Comparison of ENCODE assay signal across 9 cellular contexts in genomic region chr13:109412232-109412935, GRCh38.
DNase-seq lines count a peak whose midpoint lies in the region; ATAC-seq and TF ChIP-seq lines count a peak whose summit lies in the region.
"Had no signal": no experiment of that assay in that cellular context is flagged by ENCODE, and none has a peak within 500 bp of the region (broad histone marks: within the 10 kb centered on the region; RNA-seq: fewer than 3 reads in every experiment).

No MANE protein-coding gene starts in this region.

- H3K4me3 ChIP-seq in LNCaP clone FGC (ENCODE audit: low read depth, low read length) (no peak overlapping the region), psoas muscle (no peak overlapping the region)
- no peak overlapping the region for H3K4me3 ChIP-seq in naive thymus-derived CD4-positive, alpha-beta T cell (ENCODE audit: low read length)

- POLR2A ChIA-PET in RWPE1 (lab: Yijun Ruan, JAX; ENCODE audit: low non-redundant PET) = no interaction called here
- POLR2A ChIA-PET in naive thymus-derived CD4-positive, alpha-beta T cell (lab: Charles Lee) = no interaction called here

- no peaks in the 10 kb centered on the region for H3K36me3 ChIP-seq in psoas muscle (ENCODE audit: insufficient read depth in 1 of 2, low read depth in 1 of 2)
- H3K36me3 ChIP-seq in naive thymus-derived CD4-positive, alpha-beta T cell (ENCODE audit: control insufficient read depth in 2 of 3, insufficient read depth in 3 of 3, low read length in 3 of 3) = no peaks in the 10 kb centered on the region

- CTCF ChIA-PET in RWPE1 (lab: Yijun Ruan, JAX) = no interaction called here
- CTCF ChIA-PET in naive thymus-derived CD4-positive, alpha-beta T cell (lab: Charles Lee) = no interaction called here

- H3K27ac Mint-ChIP-seq in naive thymus-derived CD4-positive, alpha-beta T cell = no peak overlapping the region

- H3K4me1 Mint-ChIP-seq in naive thymus-derived CD4-positive, alpha-beta T cell = no peaks in the 10 kb centered on the region

- TF ChIP-seq CTCF in LNCaP clone FGC (IDR thresholded peaks at IDR 0.05; ENCODE audit: control insufficient read depth, extremely low read depth, insufficient read depth) = no peak
- no peak for TF ChIP-seq CTCF in RWPE1 (conservative IDR thresholded peaks at IDR 0.05; ENCODE audit: low read depth)
- no peak for TF ChIP-seq CTCF in psoas muscle (IDR thresholded peaks at IDR 0.05)

- peaks cover 0 to 28% (median 10%) of the 10 kb centered on the region in 5 donors for H3K27me3 Mint-ChIP-seq in naive thymus-derived CD4-positive, alpha-beta T cell

- no peak overlapping the region for H3K4me3 Mint-ChIP-seq in naive thymus-derived CD4-positive, alpha-beta T cell

- peaks cover 0 to 3% (median 0%) of the 10 kb centered on the region in 11 donors for H3K9me3 Mint-ChIP-seq in naive thymus-derived CD4-positive, alpha-beta T cell

- peak; percentile 93 for ATAC-seq in Right ventricle myocardium inferior
- peak; percentile 25 to 70 (median 68) for ATAC-seq in psoas muscle
- no peak for ATAC-seq in naive thymus-derived CD4-positive, alpha-beta T cell
- ATAC-seq in GM21367 (IDR thresholded peaks at IDR 0.05; ENCODE audit: unreplicated experiment) = no peak

- peaks cover 0 to 4% (median 0%) of the 10 kb centered on the region in 3 donors for H3K27me3 ChIP-seq in psoas muscle (ENCODE audit: insufficient read depth in 3 of 3, low read length in 2 of 3)
- no peaks in the 10 kb centered on the region for H3K27me3 ChIP-seq in naive thymus-derived CD4-positive, alpha-beta T cell (ENCODE audit: control insufficient read depth in 2 of 2, insufficient read depth in 2 of 2, low read length in 2 of 2)

- no peaks in the 10 kb centered on the region for H3K4me1 ChIP-seq in psoas muscle
- H3K4me1 ChIP-seq in naive thymus-derived CD4-positive, alpha-beta T cell (ENCODE audit: control insufficient read depth in 2 of 2, insufficient read depth in 2 of 2, low read length in 2 of 2) = no peaks in the 10 kb centered on the region

- intact Hi-C loops in Right ventricle myocardium inferior (cut with DNase I) (no loop called here), psoas muscle (cut with DNase I) (no loop called here)
- intact Hi-C loops in naive thymus-derived CD4-positive, alpha-beta T cell (cut with micrococcal nuclease) = no loop called here

- DNase-seq in LNCaP clone FGC (ENCODE audit: low read depth) (peak; percentile 17), RWPE1 (ENCODE audit: low spot score) (peak; percentile 12), Right ventricle myocardium inferior (ENCODE audit: missing footprints) (peak; percentile 82), psoas muscle (peak in 1 of 2 donors; percentile 23), mesenteric fat pad (ENCODE audit: low spot score) (no peak)
- DNase-seq in naive thymus-derived CD4-positive, alpha-beta T cell = no peak
- no peak for DNase-seq in stimulated activated CD4-positive, alpha-beta T cell treated with anti-CD3 and anti-CD28 coated beads, Interleukin-2, amount 100 ng/mL, for 48 hours

- H3K27ac ChIP-seq in RWPE1 (no peak overlapping the region), psoas muscle (no peak overlapping the region)
- no peak overlapping the region for H3K27ac ChIP-seq in naive thymus-derived CD4-positive, alpha-beta T cell (ENCODE audit: low read depth, low read length)
- H3K27ac ChIP-seq: KMS-11 had no signal

- no peaks in the 10 kb centered on the region for H3K9me3 ChIP-seq in psoas muscle
- no peaks in the 10 kb centered on the region for H3K9me3 ChIP-seq in naive thymus-derived CD4-positive, alpha-beta T cell (ENCODE audit: control insufficient read depth in 2 of 3, low read length in 3 of 3)

- H3K36me3 Mint-ChIP-seq in naive thymus-derived CD4-positive, alpha-beta T cell = no peaks in the 10 kb centered on the region

- WGBS in psoas muscle, 3 donors = 16 to 18% (median 17%) methylated on average over 15 of the region's 15 CpGs

Comparison
In these comparisons a context has a peak if more than half of its experiments do, and no peak if none do; other contexts are left out.
1. DNase-seq: peak in LNCaP clone FGC (single experiment), RWPE1 (single experiment) and Right ventricle myocardium inferior (single experiment); none in naive thymus-derived CD4-positive, alpha-beta T cell (0 of 9), stimulated activated CD4-positive, alpha-beta T cell treated with anti-CD3 and anti-CD28 coated beads, Interleukin-2, amount 100 ng/mL, for 48 hours (0 of 2) and mesenteric fat pad (single experiment).
2. ATAC-seq: peak in Right ventricle myocardium inferior (single experiment) and psoas muscle (4 of 4); none in naive thymus-derived CD4-positive, alpha-beta T cell (single experiment) and GM21367 (single experiment).